Comparison of ENCODE assay signal across 9 cellular contexts in the genomic region with DNA sequence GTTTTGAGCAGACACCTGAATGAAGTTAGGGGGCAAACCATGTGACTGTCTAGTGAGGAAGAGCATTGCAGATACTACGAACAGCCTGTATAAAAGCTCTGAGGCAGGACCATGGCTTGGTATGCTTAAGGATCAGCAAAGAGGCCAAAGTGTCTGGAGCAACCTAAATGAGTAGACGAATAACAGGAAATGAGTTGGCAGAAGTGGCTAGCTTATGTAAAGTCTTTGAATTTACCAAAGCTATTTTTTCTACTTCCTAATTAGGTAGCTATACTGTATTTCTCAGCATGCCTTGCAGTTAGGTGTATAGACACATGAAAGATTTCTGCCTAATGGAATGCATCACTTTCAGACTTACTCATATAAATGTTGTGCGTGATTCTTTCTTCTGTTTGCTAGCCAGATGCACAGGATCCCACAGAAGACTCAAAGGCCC. TPM values are rescaled to one million over a fixed set of nuclear protein-coding genes. Genes with fewer than 3 reads are reported as not detected.
DNase-seq lines count a peak whose midpoint lies in the region; ATAC-seq and TF ChIP-seq lines count a peak whose summit lies in the region.
"Had no signal": no experiment of that assay in that cellular context is flagged by ENCODE, and none has a peak within 500 bp of the region (broad histone marks: within the 10 kb centered on the region; RNA-seq: fewer than 3 reads in every experiment).

No MANE protein-coding gene starts in this region.

- H3K4me1 Mint-ChIP-seq in activated CD4-positive, alpha-beta memory T cell treated with anti-CD3 and anti-CD28 coated beads, Interleukin-2, amount 10 ng/mL, durations not matched to agents 7 days and 5 days: peaks cover 41% of the 10 kb centered on the region
- peaks cover 25% of the 10 kb centered on the region for H3K4me1 Mint-ChIP-seq in memory B cell

- no peaks in the 10 kb centered on the region for H3K27me3 Mint-ChIP-seq in activated CD4-positive, alpha-beta memory T cell treated with anti-CD3 and anti-CD28 coated beads, Interleukin-2, amount 10 ng/mL, durations not matched to agents 7 days and 5 days
- H3K27me3 Mint-ChIP-seq in memory B cell: no peaks in the 10 kb centered on the region

- H3K27me3 ChIP-seq in HL-60 (ENCODE audit: insufficient read depth, poor library complexity, severe bottlenecking): no peaks in the 10 kb centered on the region

- peaks cover 7% of the 10 kb centered on the region for H3K36me3 Mint-ChIP-seq in activated CD4-positive, alpha-beta memory T cell treated with anti-CD3 and anti-CD28 coated beads, Interleukin-2, amount 10 ng/mL, durations not matched to agents 7 days and 5 days (ENCODE audit: low read depth)
- peaks cover 3% of the 10 kb centered on the region for H3K36me3 Mint-ChIP-seq in memory B cell

- ATAC-seq in memory B cell (ENCODE audit: low read depth) (peak; percentile 72), GM19467 (IDR thresholded peaks at IDR 0.05; ENCODE audit: unreplicated experiment) (no peak)

- TF ChIP-seq CTCF in HL-60 (IDR thresholded peaks at IDR 0.05; ENCODE audit: insufficient read depth, low read length): no peak

- CTCF ChIA-PET in activated CD4-positive, alpha-beta memory T cell treated with anti-CD3 and anti-CD28 coated beads, Interleukin-2, amount 10 ng/mL, durations not matched to agents 7 days and 5 days (lab: Charles Lee): interaction anchor here (0.6 to 1.5 kb wide), 5 partner anchors 9 to 63 kb away, joined by 3 to 6 read pairs (median 3); no protein-coding TSS in a partner anchor

- no peak overlapping the region for H3K4me3 ChIP-seq in HL-60 (replicated peaks; ENCODE audit: insufficient read depth, low read length)

- no peaks in the 10 kb centered on the region for H3K9me3 Mint-ChIP-seq in activated CD4-positive, alpha-beta memory T cell treated with anti-CD3 and anti-CD28 coated beads, Interleukin-2, amount 10 ng/mL, durations not matched to agents 7 days and 5 days
- H3K9me3 Mint-ChIP-seq in memory B cell: no peaks in the 10 kb centered on the region

- peak overlapping the region; percentile 91 for H3K27ac Mint-ChIP-seq in activated CD4-positive, alpha-beta memory T cell treated with anti-CD3 and anti-CD28 coated beads, Interleukin-2, amount 10 ng/mL, durations not matched to agents 7 days and 5 days
- H3K27ac Mint-ChIP-seq in memory B cell: peak overlapping the region; percentile 1

- POLR2A ChIA-PET in activated CD4-positive, alpha-beta memory T cell treated with anti-CD3 and anti-CD28 coated beads, Interleukin-2, amount 10 ng/mL, durations not matched to agents 7 days and 5 days (lab: Charles Lee): interaction anchor here (0.8 to 3.7 kb wide), 11 partner anchors 8 to 40 kb away, joined by 3 to 71 read pairs (median 8); a partner anchor contains a TSS

- H3K4me3 Mint-ChIP-seq in activated CD4-positive, alpha-beta memory T cell treated with anti-CD3 and anti-CD28 coated beads, Interleukin-2, amount 10 ng/mL, durations not matched to agents 7 days and 5 days: peak overlapping the region; percentile 50
- H3K4me3 Mint-ChIP-seq in memory B cell: peak overlapping the region; percentile 27

- H3K27ac ChIP-seq in HL-60 (replicated peaks): peak overlapping the region; percentile 67

- DNase-seq in GDM1 (lab: John Stamatoyannopoulos, UW): peak; percentile 65
- peak in 1 of 2 experiments; percentile 71 for DNase-seq in HL-60 (ENCODE audit: low read depth in 1 of 2, low spot score in 1 of 2)
- peak; percentile 39 for DNase-seq in activated CD4-positive, alpha-beta memory T cell treated with anti-CD3 and anti-CD28 coated beads, Interleukin-2, amount 10 ng/mL, durations not matched to agents 7 days and 5 days
- DNase-seq in memory B cell (ENCODE audit: low spot score in 2 of 2): no peak
- DNase-seq in NCI-H1436 (lab: John Stamatoyannopoulos, UW): no peak
- DNase-seq in activated gamma-delta T cell (lab: John Stamatoyannopoulos, UW): no peak
- DNase-seq in NCI-H1048 (lab: John Stamatoyannopoulos, UW): no peak
- DNase-seq: activated CD4-positive, CD25-positive, alpha-beta regulatory T cell had no signal

RNA-seq across cellular contexts. Expression of a gene that starts 9.3 kb away (rescaled TPM):
- total RNA-seq in activated CD4-positive, alpha-beta memory T cell treated with anti-CD3 and anti-CD28 coated beads, Interleukin-2, amount 10 ng/mL, durations not matched to agents 7 days and 5 days: 100 to 1,000 TPM; 102 to 106 TPM

Comparison
In these comparisons a context has a peak if more than half of its experiments do, and no peak if none do; other contexts are left out.
1. DNase-seq: peak in GDM1 (single experiment) and activated CD4-positive, alpha-beta memory T cell treated with anti-CD3 and anti-CD28 coated beads, Interleukin-2, amount 10 ng/mL, durations not matched to agents 7 days and 5 days (single experiment); none in memory B cell (0 of 2), NCI-H1436 (single experiment), activated gamma-delta T cell (single experiment) and NCI-H1048 (single experiment).